In genomic region chr19:51372021-51372648, GRCh38 we compare ENCODE assay signal across 16 cellular contexts. TPM values are rescaled to one million over a fixed set of nuclear protein-coding genes. Genes with fewer than 3 reads are reported as not detected.
DNase-seq lines count a peak whose midpoint lies in the region; ATAC-seq, FAIRE-seq and TF ChIP-seq lines count a peak whose summit lies in the region.
"Had no signal": no experiment of that assay in that cellular context is flagged by ENCODE, and none has a peak within 500 bp of the region (broad histone marks: within the 10 kb centered on the region; RNA-seq: fewer than 3 reads in every experiment).

No MANE protein-coding gene starts in this region.

- H3K27me3 Mint-ChIP-seq in activated naive CD4-positive, alpha-beta T cell treated with anti-CD3 and anti-CD28 coated beads, Interleukin-2, amount 10 ng/mL, durations not matched to agents 7 days and 5 days = peaks cover 3% of the 10 kb centered on the region
- H3K27me3 Mint-ChIP-seq in activated CD4-positive, alpha-beta memory T cell treated with anti-CD3 and anti-CD28 coated beads for 36 hours = no peaks in the 10 kb centered on the region

- H4K20me1 ChIP-seq in HepG2 (ENCODE audit: insufficient read depth, low read length) = no peaks in the 10 kb centered on the region

- peaks cover 7% of the 10 kb centered on the region for H3K36me3 Mint-ChIP-seq in activated naive CD4-positive, alpha-beta T cell treated with anti-CD3 and anti-CD28 coated beads, Interleukin-2, amount 10 ng/mL, durations not matched to agents 7 days and 5 days
- H3K36me3 Mint-ChIP-seq in activated CD4-positive, alpha-beta memory T cell treated with anti-CD3 and anti-CD28 coated beads for 36 hours = peaks cover 14% of the 10 kb centered on the region

- intact Hi-C loops in activated CD4-positive, alpha-beta memory T cell treated with anti-CD3 and anti-CD28 coated beads for 36 hours (cut with micrococcal nuclease) = no loop called here
- intact Hi-C loops in HepG2 (cut with micrococcal nuclease; ENCODE audit: unreplicated experiment) = no loop called here

- peak overlapping the region; percentile 95 for H3K27ac Mint-ChIP-seq in activated naive CD4-positive, alpha-beta T cell treated with anti-CD3 and anti-CD28 coated beads, Interleukin-2, amount 10 ng/mL, durations not matched to agents 7 days and 5 days
- H3K27ac Mint-ChIP-seq in activated CD4-positive, alpha-beta memory T cell treated with anti-CD3 and anti-CD28 coated beads for 36 hours = peak overlapping the region; percentile 95

- no peak overlapping the region for H2AFZ ChIP-seq in HepG2 (ENCODE audit: low read length)

- H3K4me1 Mint-ChIP-seq in activated naive CD4-positive, alpha-beta T cell treated with anti-CD3 and anti-CD28 coated beads, Interleukin-2, amount 10 ng/mL, durations not matched to agents 7 days and 5 days = peaks cover 82% of the 10 kb centered on the region
- H3K4me1 Mint-ChIP-seq in activated CD4-positive, alpha-beta memory T cell treated with anti-CD3 and anti-CD28 coated beads for 36 hours (ENCODE audit: low read depth) = peaks cover 71% of the 10 kb centered on the region

- DNase-seq in activated naive CD4-positive, alpha-beta T cell treated with anti-CD3 and anti-CD28 coated beads, Interleukin-2, amount 10 ng/mL, durations not matched to agents 7 days and 5 days = no peak
- DNase-seq in activated naive CD4-positive, alpha-beta T cell treated with anti-CD3 and anti-CD28 coated beads, Interleukin-2, amount 50 U/mL, for 16 hours = no peak
- DNase-seq in activated CD4-positive, alpha-beta memory T cell treated with anti-CD3 and anti-CD28 coated beads for 36 hours = no peak
- DNase-seq in HepG2 (ENCODE audit: low spot score) = no peak
- DNase-seq in stimulated activated CD4-positive, alpha-beta T cell treated with anti-CD3 and anti-CD28 coated beads, Interleukin-2, amount 100 ng/mL, for 48 hours = no peak
- no peak for DNase-seq in suprapubic skin (ENCODE audit: low spot score in 2 of 2)
- DNase-seq: dorsolateral prefrontal cortex, EL, NCI-H526, ovary, uterus had no signal

- no peaks in the 10 kb centered on the region for H3K9me3 Mint-ChIP-seq in activated naive CD4-positive, alpha-beta T cell treated with anti-CD3 and anti-CD28 coated beads, Interleukin-2, amount 10 ng/mL, durations not matched to agents 7 days and 5 days
- H3K9me3 Mint-ChIP-seq in activated CD4-positive, alpha-beta memory T cell treated with anti-CD3 and anti-CD28 coated beads for 36 hours = no peaks in the 10 kb centered on the region

- H3K36me3 ChIP-seq in HepG2 (replicated peaks in 1 of 2; ENCODE audit: control insufficient read depth in 1 of 2, insufficient read depth in 2 of 2, low read length in 2 of 2) = no peaks in the 10 kb centered on the region
- H3K36me3 ChIP-seq in thymus (ENCODE audit: control insufficient read depth, insufficient read depth) = no peaks in the 10 kb centered on the region
- H3K36me3 ChIP-seq in suprapubic skin = no peaks in the 10 kb centered on the region
- H3K36me3 ChIP-seq: ovary, uterus had no signal

- no peak overlapping the region for H3K27ac ChIP-seq in HepG2 (ENCODE audit: extremely low read length, insufficient read depth, low read length)
- H3K27ac ChIP-seq in thymus (ENCODE audit: low read depth) = peak overlapping the region; percentile 21
- no peak overlapping the region for H3K27ac ChIP-seq in suprapubic skin
- H3K27ac ChIP-seq: dorsolateral prefrontal cortex, ovary, uterus had no signal

- POLR2A ChIA-PET in activated CD4-positive, alpha-beta memory T cell treated with anti-CD3 and anti-CD28 coated beads for 36 hours (lab: Charles Lee) = interaction anchor here (1.7 to 2.1 kb wide), 2 partner anchors 22 to 69 kb away, joined by 5 to 27 read pairs; no protein-coding TSS in a partner anchor
- POLR2A ChIA-PET in HepG2 (lab: Yijun Ruan, JAX) = interaction anchor here (1.0 to 5.3 kb wide), 7 partner anchors 10 to 31 kb away, joined by 3 to 27 read pairs (median 8); partner anchors contain the start of genes LIM2 and VSIG10L

- no peak overlapping the region; the same call in 1 of the 2 replicates for H3K4me2 ChIP-seq in HepG2 (ENCODE audit: low read depth, low read length)

- no peak for TF ChIP-seq RAD21 in HepG2 (CRISPR knock-in tag; IDR thresholded peaks at IDR 0.05)

- CTCF ChIA-PET in activated naive CD4-positive, alpha-beta T cell treated with anti-CD3 and anti-CD28 coated beads, Interleukin-2, amount 10 ng/mL, durations not matched to agents 7 days and 5 days (lab: Charles Lee) = interaction anchor here (0.6 to 3.1 kb wide), 2 partner anchors 22 to 49 kb away, joined by 3 to 19 read pairs; no protein-coding TSS in a partner anchor
- CTCF ChIA-PET in activated CD4-positive, alpha-beta memory T cell treated with anti-CD3 and anti-CD28 coated beads for 36 hours (lab: Charles Lee) = interaction anchor here (0.9 to 2.7 kb wide), 5 partner anchors 9 to 289 kb away, joined by 3 to 9 read pairs (median 4); no protein-coding TSS in a partner anchor
- CTCF ChIA-PET in HepG2 (lab: Yijun Ruan, JAX; ENCODE audit: low intra/inter-chr PET ratio, low total read pairs) = no interaction called here

- H3K27me3 ChIP-seq in HepG2 (ENCODE audit: control insufficient read depth in 1 of 2, insufficient read depth in 2 of 2, low read length in 2 of 2) = peaks cover 0 to 14% of the 10 kb centered on the region in 2 experiments; a peak in 1 of 5 replicates
- no peaks in the 10 kb centered on the region for H3K27me3 ChIP-seq in thymus (ENCODE audit: control insufficient read depth, insufficient read depth)
- H3K27me3 ChIP-seq in suprapubic skin = no peaks in the 10 kb centered on the region
- H3K27me3 ChIP-seq: dorsolateral prefrontal cortex, ovary, uterus had no signal

- H3K4me3 ChIP-seq in HepG2 (replicated peaks in 1 of 3; ENCODE audit: insufficient read depth in 1 of 3, low read depth in 2 of 3, low read length in 3 of 3) = no peak overlapping the region
- H3K4me3 ChIP-seq in thymus (ENCODE audit: low read length) = no peak overlapping the region
- H3K4me3 ChIP-seq in suprapubic skin = no peak overlapping the region
- H3K4me3 ChIP-seq: dorsolateral prefrontal cortex, ovary, uterus had no signal

- WGBS in HepG2 (ENCODE audit: low lambda C conversion rate) = 19% methylated on average over 2 of the region's 18 CpGs
- 87% methylated on average over 18 of the region's 18 CpGs for WGBS in thymus
- WGBS in suprapubic skin = 86% methylated on average over 14 of the region's 18 CpGs

- H3K9me3 ChIP-seq in HepG2 (ENCODE audit: low read length) (no peaks in the 10 kb centered on the region), thymus (ENCODE audit: control insufficient read depth) (no peaks in the 10 kb centered on the region), suprapubic skin (no peaks in the 10 kb centered on the region)
- H3K9me3 ChIP-seq: ovary, uterus had no signal

- FAIRE-seq in HepG2 (lab: Jason Lieb, UNC) = no peak
- FAIRE-seq: astrocyte, RCC 7860 had no signal

- peaks cover 5% of the 10 kb centered on the region for H3K79me2 ChIP-seq in HepG2 (ENCODE audit: insufficient read depth, low read length)

- BruUV-seq in HepG2 (replicated peaks; lab: Mats Ljungman, UMichigan) = no TSS peak

- peak overlapping the region; percentile 72 for H3K4me3 Mint-ChIP-seq in activated naive CD4-positive, alpha-beta T cell treated with anti-CD3 and anti-CD28 coated beads, Interleukin-2, amount 10 ng/mL, durations not matched to agents 7 days and 5 days
- H3K4me3 Mint-ChIP-seq in activated CD4-positive, alpha-beta memory T cell treated with anti-CD3 and anti-CD28 coated beads for 36 hours = peak overlapping the region; percentile 76

- no peak overlapping the region for H3K9ac ChIP-seq in HepG2 (ENCODE audit: insufficient read depth, low read depth, low read length)

- TF ChIP-seq CTCF in HepG2 (CRISPR knock-in tag; IDR thresholded peaks at IDR 0.05) (no peak), suprapubic skin (IDR thresholded peaks at IDR 0.05) (no peak)

- H3K4me1 ChIP-seq in HepG2 (ENCODE audit: insufficient read depth, low read length) = peaks cover 37% of the 10 kb centered on the region
- H3K4me1 ChIP-seq in thymus (ENCODE audit: control insufficient read depth, insufficient read depth, low read length) = peaks cover 20% of the 10 kb centered on the region
- H3K4me1 ChIP-seq in suprapubic skin = peaks cover 9% of the 10 kb centered on the region
- H3K4me1 ChIP-seq: uterus had no signal

- TF ChIP-seq EP300 in HepG2 (IDR thresholded peaks at IDR 0.05; ENCODE audit: low read depth in 2 of 2, low read length in 2 of 2) (no peak), HepG2 (CRISPR knock-in tag; IDR thresholded peaks at IDR 0.05; ENCODE audit: borderline replicate concordance) (no peak), suprapubic skin (IDR thresholded peaks at IDR 0.05) (no peak)

- ATAC-seq in HepG2 (no peak), GM21576 (IDR thresholded peaks at IDR 0.05; ENCODE audit: unreplicated experiment) (no peak)

- peak in 1 of 2 experiments; percentile 20; a peak in 1 of 4 replicates for TF ChIP-seq POLR2A in HepG2 (IDR thresholded peaks at IDR 0.05; ENCODE audit: insufficient read depth in 1 of 2, low read depth in 2 of 2, low read length in 2 of 2)
- TF ChIP-seq POLR2A in suprapubic skin (IDR thresholded peaks at IDR 0.05) = no peak

- in situ Hi-C loops in HepG2 (cut with HindIII; ENCODE audit: extremely low pct_ligation_motif_present, low pct_unique_long_range_greater_than_20kb) = no loop called here

RNA-seq across cellular contexts. Expression of gene NKG7, which starts 0.3 kb away (rescaled TPM):
- 100 to 1,000 TPM; 140 to 149 TPM for total RNA-seq in activated CD4-positive, alpha-beta memory T cell treated with anti-CD3 and anti-CD28 coated beads for 36 hours
- total RNA-seq in HepG2 (2016; rRNA removed; fragmentation: Illumina TruSeq; extraction: Trizol) (not detected in 2 replicates), suprapubic skin (not detected)
- total RNA-seq in HepG2 (2016; cell fraction: cytosol; rRNA removed; fragmentation: Illumina TruSeq; extraction: Trizol; ENCODE audit: low read depth) = not detected in 2 replicates
- not detected in 2 replicates for total RNA-seq in HepG2 (2016; cell fraction: insoluble cytoplasmic fraction; rRNA removed; fragmentation: Illumina TruSeq; extraction: Trizol)
- not detected in 2 replicates for total RNA-seq in HepG2 (2016; cell fraction: membrane; rRNA removed; fragmentation: Illumina TruSeq; extraction: Trizol)
- not detected in 2 replicates for total RNA-seq in HepG2 (2016; cell fraction: nucleus; rRNA removed; fragmentation: Illumina TruSeq; extraction: Trizol)
- polyA plus RNA-seq in HepG2 (2011; rRNA removed) (0.21 and 0.40 TPM in 2 replicates), thymus (11.6 TPM)
- polyA plus RNA-seq in HepG2 (2011; cell fraction: cytosol; rRNA removed) = 0.16 TPM in 1 of 2 replicates, not detected in the other
- polyA plus RNA-seq in HepG2 (2011; cell fraction: nucleus; rRNA removed) = not detected in 2 replicates
- 0.25 and 0.42 TPM in 2 replicates for polyA plus RNA-seq in HepG2 (2012)
- not detected in 2 replicates for polyA plus RNA-seq in HepG2 (2016; cell fraction: cytosol; fragmentation: Illumina TruSeq; extraction: Trizol; ENCODE audit: low read depth)
- not detected in 2 replicates for polyA plus RNA-seq in HepG2 (2016; cell fraction: insoluble cytoplasmic fraction; fragmentation: Illumina TruSeq; extraction: Trizol; ENCODE audit: low read depth)
- not detected in 2 replicates for polyA plus RNA-seq in HepG2 (2016; cell fraction: membrane; fragmentation: Illumina TruSeq; extraction: Trizol; ENCODE audit: low read depth)
- not detected in 2 replicates for polyA plus RNA-seq in HepG2 (2016; cell fraction: nucleus; fragmentation: Illumina TruSeq; extraction: Trizol; ENCODE audit: insufficient read depth, low read depth)
- not detected in 2 replicates for polyA minus RNA-seq in HepG2 (2011; rRNA and poly(A)+ RNA removed; ENCODE audit: low replicate concordance)
- polyA minus RNA-seq in HepG2 (2011; cell fraction: cytosol; rRNA and poly(A)+ RNA removed) = not detected in 2 replicates
- polyA minus RNA-seq in HepG2 (2011; cell fraction: nucleus; rRNA and poly(A)+ RNA removed) = not detected in 2 replicates
- total RNA-seq: astrocyte had no signal

RNA-seq across cellular contexts. Expression of gene CLDND2, which starts 3.3 kb away (rescaled TPM):
- total RNA-seq in activated CD4-positive, alpha-beta memory T cell treated with anti-CD3 and anti-CD28 coated beads for 36 hours = 1 to 10 TPM; 2.8 to 4.8 TPM
- total RNA-seq in HepG2 (2016; rRNA removed; fragmentation: Illumina TruSeq; extraction: Trizol) = 1.1 and 1.8 TPM in 2 replicates
- 2.7 and 4.1 TPM in 2 replicates for total RNA-seq in HepG2 (2016; cell fraction: cytosol; rRNA removed; fragmentation: Illumina TruSeq; extraction: Trizol; ENCODE audit: low read depth)
- 2.4 TPM in 1 of 2 replicates, not detected in the other for total RNA-seq in HepG2 (2016; cell fraction: insoluble cytoplasmic fraction; rRNA removed; fragmentation: Illumina TruSeq; extraction: Trizol)
- 2.3 TPM in 2 replicates for total RNA-seq in HepG2 (2016; cell fraction: membrane; rRNA removed; fragmentation: Illumina TruSeq; extraction: Trizol)
- total RNA-seq in HepG2 (2016; cell fraction: nucleus; rRNA removed; fragmentation: Illumina TruSeq; extraction: Trizol) = 2.7 and 6.2 TPM in 2 replicates
- 0.84 and 1.6 TPM in 2 replicates for polyA plus RNA-seq in HepG2 (2011; rRNA removed)
- not detected in 2 replicates for polyA plus RNA-seq in HepG2 (2011; cell fraction: cytosol; rRNA removed)
- 1.3 and 2.4 TPM in 2 replicates for polyA plus RNA-seq in HepG2 (2011; cell fraction: nucleus; rRNA removed)
- 3.7 and 5.0 TPM in 2 replicates for polyA plus RNA-seq in HepG2 (2012)
- polyA plus RNA-seq in HepG2 (2016; cell fraction: cytosol; fragmentation: Illumina TruSeq; extraction: Trizol; ENCODE audit: low read depth) = 3.6 and 5.6 TPM in 2 replicates
- polyA plus RNA-seq in HepG2 (2016; cell fraction: insoluble cytoplasmic fraction; fragmentation: Illumina TruSeq; extraction: Trizol; ENCODE audit: low read depth) = 1.3 and 2.6 TPM in 2 replicates
- 2.3 and 2.8 TPM in 2 replicates for polyA plus RNA-seq in HepG2 (2016; cell fraction: membrane; fragmentation: Illumina TruSeq; extraction: Trizol; ENCODE audit: low read depth)
- 5.7 and 13.4 TPM in 2 replicates for polyA plus RNA-seq in HepG2 (2016; cell fraction: nucleus; fragmentation: Illumina TruSeq; extraction: Trizol; ENCODE audit: insufficient read depth, low read depth)
- 1.4 TPM in 1 of 2 replicates, not detected in the other for polyA minus RNA-seq in HepG2 (2011; rRNA and poly(A)+ RNA removed; ENCODE audit: low replicate concordance)
- not detected in 2 replicates for polyA minus RNA-seq in HepG2 (2011; cell fraction: cytosol; rRNA and poly(A)+ RNA removed)
- polyA minus RNA-seq in HepG2 (2011; cell fraction: nucleus; rRNA and poly(A)+ RNA removed) = 3.0 and 4.2 TPM in 2 replicates
- polyA plus RNA-seq in thymus = 2.1 TPM
- not detected for total RNA-seq in suprapubic skin

RNA-seq across cellular contexts. Expression of gene ETFB, which starts 5.9 kb away (rescaled TPM):
- 100 to 1,000 TPM; 190 to 193 TPM for total RNA-seq in activated CD4-positive, alpha-beta memory T cell treated with anti-CD3 and anti-CD28 coated beads for 36 hours
- total RNA-seq in HepG2 (2016; rRNA removed; fragmentation: Illumina TruSeq; extraction: Trizol) (678 and 853 TPM in 2 replicates), suprapubic skin (10 to 100 TPM; 56.7 to 69.7 (median 63.6) TPM)
- 187 and 190 TPM in 2 replicates for total RNA-seq in HepG2 (2016; cell fraction: cytosol; rRNA removed; fragmentation: Illumina TruSeq; extraction: Trizol; ENCODE audit: low read depth)
- 701 and 868 TPM in 2 replicates for total RNA-seq in HepG2 (2016; cell fraction: insoluble cytoplasmic fraction; rRNA removed; fragmentation: Illumina TruSeq; extraction: Trizol)
- total RNA-seq in HepG2 (2016; cell fraction: membrane; rRNA removed; fragmentation: Illumina TruSeq; extraction: Trizol) = 206 and 231 TPM in 2 replicates
- 228 and 251 TPM in 2 replicates for total RNA-seq in HepG2 (2016; cell fraction: nucleus; rRNA removed; fragmentation: Illumina TruSeq; extraction: Trizol)
- polyA plus RNA-seq in HepG2 (2011; rRNA removed) (1,171 and 1,314 TPM in 2 replicates), thymus (121 TPM)
- 1,380 and 2,015 TPM in 2 replicates for polyA plus RNA-seq in HepG2 (2011; cell fraction: cytosol; rRNA removed)
- 550 and 597 TPM in 2 replicates for polyA plus RNA-seq in HepG2 (2011; cell fraction: nucleus; rRNA removed)
- 654 and 683 TPM in 2 replicates for polyA plus RNA-seq in HepG2 (2012)
- 206 and 220 TPM in 2 replicates for polyA plus RNA-seq in HepG2 (2016; cell fraction: cytosol; fragmentation: Illumina TruSeq; extraction: Trizol; ENCODE audit: low read depth)
- 802 and 838 TPM in 2 replicates for polyA plus RNA-seq in HepG2 (2016; cell fraction: insoluble cytoplasmic fraction; fragmentation: Illumina TruSeq; extraction: Trizol; ENCODE audit: low read depth)
- 172 and 183 TPM in 2 replicates for polyA plus RNA-seq in HepG2 (2016; cell fraction: membrane; fragmentation: Illumina TruSeq; extraction: Trizol; ENCODE audit: low read depth)
- 373 and 382 TPM in 2 replicates for polyA plus RNA-seq in HepG2 (2016; cell fraction: nucleus; fragmentation: Illumina TruSeq; extraction: Trizol; ENCODE audit: insufficient read depth, low read depth)
- polyA minus RNA-seq in HepG2 (2011; rRNA and poly(A)+ RNA removed; ENCODE audit: low replicate concordance) = 108 and 610 TPM in 2 replicates
- 250 and 276 TPM in 2 replicates for polyA minus RNA-seq in HepG2 (2011; cell fraction: cytosol; rRNA and poly(A)+ RNA removed)
- polyA minus RNA-seq in HepG2 (2011; cell fraction: nucleus; rRNA and poly(A)+ RNA removed) = 141 and 147 TPM in 2 replicates

RNA-seq across cellular contexts. Expression of gene LIM2, which starts 15.6 kb away (rescaled TPM):
- under 1 TPM; 0.36 to 0.64 TPM for total RNA-seq in activated CD4-positive, alpha-beta memory T cell treated with anti-CD3 and anti-CD28 coated beads for 36 hours
- total RNA-seq in HepG2 (2016; rRNA removed; fragmentation: Illumina TruSeq; extraction: Trizol) = not detected in 2 replicates
- not detected in 2 replicates for total RNA-seq in HepG2 (2016; cell fraction: cytosol; rRNA removed; fragmentation: Illumina TruSeq; extraction: Trizol; ENCODE audit: low read depth)
- not detected in 2 replicates for total RNA-seq in HepG2 (2016; cell fraction: insoluble cytoplasmic fraction; rRNA removed; fragmentation: Illumina TruSeq; extraction: Trizol)
- 0.19 TPM in 1 of 2 replicates, not detected in the other for total RNA-seq in HepG2 (2016; cell fraction: membrane; rRNA removed; fragmentation: Illumina TruSeq; extraction: Trizol)
- not detected in 2 replicates for total RNA-seq in HepG2 (2016; cell fraction: nucleus; rRNA removed; fragmentation: Illumina TruSeq; extraction: Trizol)
- polyA plus RNA-seq in HepG2 (2011; rRNA removed) = 1.3 and 1.8 TPM in 2 replicates
- polyA plus RNA-seq in HepG2 (2011; cell fraction: cytosol; rRNA removed) = 2.1 and 2.3 TPM in 2 replicates
- 0.72 and 1.6 TPM in 2 replicates for polyA plus RNA-seq in HepG2 (2011; cell fraction: nucleus; rRNA removed)
- polyA plus RNA-seq in HepG2 (2012) = 0.57 and 1.0 TPM in 2 replicates
- polyA plus RNA-seq in HepG2 (2016; cell fraction: cytosol; fragmentation: Illumina TruSeq; extraction: Trizol; ENCODE audit: low read depth) = not detected in 2 replicates
- not detected in 2 replicates for polyA plus RNA-seq in HepG2 (2016; cell fraction: insoluble cytoplasmic fraction; fragmentation: Illumina TruSeq; extraction: Trizol; ENCODE audit: low read depth)
- not detected in 2 replicates for polyA plus RNA-seq in HepG2 (2016; cell fraction: membrane; fragmentation: Illumina TruSeq; extraction: Trizol; ENCODE audit: low read depth)
- not detected in 2 replicates for polyA plus RNA-seq in HepG2 (2016; cell fraction: nucleus; fragmentation: Illumina TruSeq; extraction: Trizol; ENCODE audit: insufficient read depth, low read depth)
- 1.3 TPM in 1 of 2 replicates, not detected in the other for polyA minus RNA-seq in HepG2 (2011; rRNA and poly(A)+ RNA removed; ENCODE audit: low replicate concordance)
- 0.69 TPM in 1 of 2 replicates, not detected in the other for polyA minus RNA-seq in HepG2 (2011; cell fraction: cytosol; rRNA and poly(A)+ RNA removed)
- not detected in 2 replicates for polyA minus RNA-seq in HepG2 (2011; cell fraction: nucleus; rRNA and poly(A)+ RNA removed)
- not detected for polyA plus RNA-seq in thymus
- not detected for total RNA-seq in suprapubic skin
- total RNA-seq: astrocyte, dorsolateral prefrontal cortex, mesenteric fat pad, ovary, uterus had no signal
- polyA plus RNA-seq: ovary had no signal

RNA-seq across cellular contexts. Expression of gene C19orf84, which starts 18.3 kb away (rescaled TPM):
- not detected for total RNA-seq in activated CD4-positive, alpha-beta memory T cell treated with anti-CD3 and anti-CD28 coated beads for 36 hours
- total RNA-seq in HepG2 (2016; rRNA removed; fragmentation: Illumina TruSeq; extraction: Trizol) = not detected in 2 replicates
- not detected in 2 replicates for total RNA-seq in HepG2 (2016; cell fraction: cytosol; rRNA removed; fragmentation: Illumina TruSeq; extraction: Trizol; ENCODE audit: low read depth)
- total RNA-seq in HepG2 (2016; cell fraction: insoluble cytoplasmic fraction; rRNA removed; fragmentation: Illumina TruSeq; extraction: Trizol) = not detected in 2 replicates
- not detected in 2 replicates for total RNA-seq in HepG2 (2016; cell fraction: membrane; rRNA removed; fragmentation: Illumina TruSeq; extraction: Trizol)
- not detected in 2 replicates for total RNA-seq in HepG2 (2016; cell fraction: nucleus; rRNA removed; fragmentation: Illumina TruSeq; extraction: Trizol)
- 0.05 and 0.20 TPM in 2 replicates for polyA plus RNA-seq in HepG2 (2011; rRNA removed)
- not detected in 2 replicates for polyA plus RNA-seq in HepG2 (2011; cell fraction: cytosol; rRNA removed)
- 0.10 and 0.13 TPM in 2 replicates for polyA plus RNA-seq in HepG2 (2011; cell fraction: nucleus; rRNA removed)
- polyA plus RNA-seq in HepG2 (2012) = 0.13 TPM in 1 of 2 replicates, not detected in the other
- polyA plus RNA-seq in HepG2 (2016; cell fraction: cytosol; fragmentation: Illumina TruSeq; extraction: Trizol; ENCODE audit: low read depth) = 0.23 TPM in 2 replicates
- not detected in 2 replicates for polyA plus RNA-seq in HepG2 (2016; cell fraction: insoluble cytoplasmic fraction; fragmentation: Illumina TruSeq; extraction: Trizol; ENCODE audit: low read depth)
- polyA plus RNA-seq in HepG2 (2016; cell fraction: membrane; fragmentation: Illumina TruSeq; extraction: Trizol; ENCODE audit: low read depth) = 0.23 TPM in 1 of 2 replicates, not detected in the other
- polyA plus RNA-seq in HepG2 (2016; cell fraction: nucleus; fragmentation: Illumina TruSeq; extraction: Trizol; ENCODE audit: insufficient read depth, low read depth) = not detected in 2 replicates
- not detected in 2 replicates for polyA minus RNA-seq in HepG2 (2011; rRNA and poly(A)+ RNA removed; ENCODE audit: low replicate concordance)
- polyA minus RNA-seq in HepG2 (2011; cell fraction: cytosol; rRNA and poly(A)+ RNA removed) = not detected in 2 replicates
- polyA minus RNA-seq in HepG2 (2011; cell fraction: nucleus; rRNA and poly(A)+ RNA removed) = not detected in 2 replicates
- polyA plus RNA-seq in thymus = 0.11 TPM
- total RNA-seq in suprapubic skin = not detected
- total RNA-seq: astrocyte, mesenteric fat pad, ovary, uterus had no signal

Comparison
In these comparisons a context has a peak if more than half of its experiments do, and no peak if none do; other contexts are left out.
1. RNA of gene NKG7, which starts 0.3 kb away (total RNA-seq): 140 to 149 TPM in activated CD4-positive, alpha-beta memory T cell treated with anti-CD3 and anti-CD28 coated beads for 36 hours; not detected in HepG2 and not detected in suprapubic skin; every median in the first group is over 100 times any median in the second.